Comparison of ENCODE assay signal across 18 cellular contexts in genomic region chr7:1949681-1950055, GRCh38.
DNase-seq lines count a peak whose midpoint lies in the region; ATAC-seq, FAIRE-seq and TF ChIP-seq lines count a peak whose summit lies in the region.
"Had no signal": no experiment of that assay in that cellular context is flagged by ENCODE, and none has a peak within 500 bp of the region (broad histone marks: within the 10 kb centered on the region; RNA-seq: fewer than 3 reads in every experiment).

No MANE protein-coding gene starts in this region.

- H3K79me2 ChIP-seq in OCI-LY1 (ENCODE audit: insufficient read depth, low read length) = no peaks in the 10 kb centered on the region

- no peak overlapping the region for H3K4me3 Mint-ChIP-seq in glutamatergic neuron (ENCODE audit: unreplicated experiment)
- no peak overlapping the region for H3K4me3 Mint-ChIP-seq in stimulated activated effector memory CD8-positive, alpha-beta T cell treated with anti-CD3 and anti-CD28 coated beads, Interleukin-12 subunit alpha, Interleukin-12 subunit beta, amount 100 ng/mL, for 72 hours
- H3K4me3 Mint-ChIP-seq: CD14-positive monocyte, IgD-negative memory B cell had no signal

- H2AFZ ChIP-seq in OCI-LY1 (ENCODE audit: low read length) = no peak overlapping the region

- no peaks in the 10 kb centered on the region for H3K9me3 ChIP-seq in BLaER1 treated with 17β-estradiol and CSF1 and Interleukin-3, amounts not matched to agents 10 nM and 100 nM (replicated peaks in 1 of 11)
- no peaks in the 10 kb centered on the region for H3K9me3 ChIP-seq in OCI-LY1 (ENCODE audit: low read length)
- H3K9me3 ChIP-seq: HAP-1, MG63 had no signal

- no peak overlapping the region; a peak in 1 of 22 replicates for H3K27ac ChIP-seq in BLaER1 treated with 17β-estradiol and CSF1 and Interleukin-3, amounts not matched to agents 10 nM and 100 nM
- H3K27ac ChIP-seq in OCI-LY1 (ENCODE audit: low read depth, low read length, poor library complexity, severe bottlenecking) = peak overlapping the region; percentile 86

- no peak for DNase-seq in glutamatergic neuron
- DNase-seq in stimulated activated effector memory CD8-positive, alpha-beta T cell treated with anti-CD3 and anti-CD28 coated beads, Interleukin-12 subunit alpha, Interleukin-12 subunit beta, amount 100 ng/mL, for 72 hours (ENCODE audit: low spot score in 2 of 2) = no peak
- DNase-seq in NCI-H1417 (lab: John Stamatoyannopoulos, UW) = no peak
- no peak for DNase-seq in SKM-1 (lab: John Stamatoyannopoulos, UW; ENCODE audit: unreplicated experiment)
- DNase-seq in GM19239 (ENCODE audit: insufficient read length, low spot score) = no peak
- DNase-seq: Karpas-422, MG63, NCI-H1048, NCI-H146, NCI-H2081, NCI-H446 treated with DMSO at 0.1 percent for 48 hours, NCI-H69, OCI-M1 had no signal

- peaks cover 0 to 4% (median 0%) of the 10 kb centered on the region in 11 experiments; a peak in 3 of 22 replicates for H3K27me3 ChIP-seq in BLaER1 treated with 17β-estradiol and CSF1 and Interleukin-3, amounts not matched to agents 10 nM and 100 nM
- no peaks in the 10 kb centered on the region for H3K27me3 ChIP-seq in OCI-LY1 (ENCODE audit: insufficient read depth, low read length)
- H3K27me3 ChIP-seq: MG63 had no signal

- H3K9ac ChIP-seq in BLaER1 treated with 17β-estradiol and CSF1 and Interleukin-3, amounts not matched to agents 10 nM and 100 nM = 0 out of 22 replicates have a peak overlapping the region, but pooled peaks of 2 of the 11 experiments have one; percentile 2 to 15
- H3K9ac ChIP-seq in OCI-LY1 (ENCODE audit: low read length) = no peak overlapping the region; the same call in 1 of the 2 replicates

- H3K4me3 ChIP-seq in BLaER1 treated with 17β-estradiol and CSF1 and Interleukin-3, amounts not matched to agents 10 nM and 100 nM = no peak overlapping the region
- no peak overlapping the region for H3K4me3 ChIP-seq in OCI-LY1 (ENCODE audit: low read depth, low read length, poor library complexity, severe bottlenecking)
- H3K4me3 ChIP-seq: HAP-1, MG63 had no signal

- H3K4me1 ChIP-seq in BLaER1 treated with 17β-estradiol and CSF1 and Interleukin-3, amounts not matched to agents 10 nM and 100 nM = peaks cover 47 to 79% (median 64%) of the 10 kb centered on the region in 10 experiments
- H3K4me1 ChIP-seq in OCI-LY1 (ENCODE audit: insufficient read depth, low read length, severe bottlenecking) = peaks cover 23% of the 10 kb centered on the region
- H3K4me1 ChIP-seq: HAP-1 had no signal

- FAIRE-seq in GM19239 (lab: Jason Lieb, UNC) = no peak

- peaks cover 0 to 99% (median 91%) of the 10 kb centered on the region in 11 experiments; a peak in 19 of 22 replicates for H4K20me1 ChIP-seq in BLaER1 treated with 17β-estradiol and CSF1 and Interleukin-3, amounts not matched to agents 10 nM and 100 nM
- no peaks in the 10 kb centered on the region for H4K20me1 ChIP-seq in OCI-LY1 (ENCODE audit: insufficient read depth, low read length)

- no peaks in the 10 kb centered on the region for H3K9me2 ChIP-seq in OCI-LY1 (ENCODE audit: low read depth, low read length)

- peaks cover 4 to 44% (median 28%) of the 10 kb centered on the region in 11 experiments; a peak in 16 of 22 replicates for H3K36me3 ChIP-seq in BLaER1 treated with 17β-estradiol and CSF1 and Interleukin-3, amounts not matched to agents 10 nM and 100 nM
- 0 out of 2 replicates have a peak, but pooled peaks cover 4% of the 10 kb centered on the region for H3K36me3 ChIP-seq in OCI-LY1 (ENCODE audit: insufficient read depth, low read length)
- H3K36me3 ChIP-seq: HAP-1, MG63 had no signal

- no peaks in the 10 kb centered on the region for H3F3A ChIP-seq in OCI-LY1 (ENCODE audit: insufficient read depth, low read length)

- H3K27ac Mint-ChIP-seq in glutamatergic neuron (ENCODE audit: unreplicated experiment) = peak overlapping the region; percentile 28
- H3K27ac Mint-ChIP-seq in stimulated activated effector memory CD8-positive, alpha-beta T cell treated with anti-CD3 and anti-CD28 coated beads, Interleukin-12 subunit alpha, Interleukin-12 subunit beta, amount 100 ng/mL, for 72 hours = peak overlapping the region; percentile 32
- H3K27ac Mint-ChIP-seq: IgD-negative memory B cell had no signal

- peaks cover 6% of the 10 kb centered on the region for H3K9me3 Mint-ChIP-seq in glutamatergic neuron (ENCODE audit: unreplicated experiment)
- H3K9me3 Mint-ChIP-seq in stimulated activated effector memory CD8-positive, alpha-beta T cell treated with anti-CD3 and anti-CD28 coated beads, Interleukin-12 subunit alpha, Interleukin-12 subunit beta, amount 100 ng/mL, for 72 hours = no peaks in the 10 kb centered on the region
- H3K9me3 Mint-ChIP-seq: IgD-negative memory B cell had no signal

- H3K27me3 Mint-ChIP-seq in glutamatergic neuron (ENCODE audit: unreplicated experiment) = peaks cover 13% of the 10 kb centered on the region
- H3K27me3 Mint-ChIP-seq: IgD-negative memory B cell had no signal

- TF ChIP-seq CTCF in OCI-LY1 (IDR thresholded peaks at IDR 0.05; ENCODE audit: low read length) (no peak), glutamatergic neuron (IDR thresholded peaks at IDR 0.05; ENCODE audit: partially characterized antibody, unreplicated experiment) (no peak)

- no peak for ATAC-seq in stimulated activated effector memory CD8-positive, alpha-beta T cell treated with anti-CD3 and anti-CD28 coated beads, Interleukin-12 subunit alpha, Interleukin-12 subunit beta, amount 100 ng/mL, for 72 hours

- no peaks in the 10 kb centered on the region for H3K36me3 Mint-ChIP-seq in glutamatergic neuron (ENCODE audit: unreplicated experiment)
- H3K36me3 Mint-ChIP-seq in stimulated activated effector memory CD8-positive, alpha-beta T cell treated with anti-CD3 and anti-CD28 coated beads, Interleukin-12 subunit alpha, Interleukin-12 subunit beta, amount 100 ng/mL, for 72 hours = no peaks in the 10 kb centered on the region

- H3K4me2 ChIP-seq in BLaER1 treated with 17β-estradiol and CSF1 and Interleukin-3, amounts not matched to agents 10 nM and 100 nM = peak overlapping the region; percentile 79 to 94 (median 84)
- H3K4me2 ChIP-seq in OCI-LY1 (ENCODE audit: low read length) = no peak overlapping the region

- H3K4me1 Mint-ChIP-seq in glutamatergic neuron (ENCODE audit: low read depth, unreplicated experiment) = peaks cover 15% of the 10 kb centered on the region
- H3K4me1 Mint-ChIP-seq in stimulated activated effector memory CD8-positive, alpha-beta T cell treated with anti-CD3 and anti-CD28 coated beads, Interleukin-12 subunit alpha, Interleukin-12 subunit beta, amount 100 ng/mL, for 72 hours = peaks cover 16% of the 10 kb centered on the region
